In the genomic region with DNA sequence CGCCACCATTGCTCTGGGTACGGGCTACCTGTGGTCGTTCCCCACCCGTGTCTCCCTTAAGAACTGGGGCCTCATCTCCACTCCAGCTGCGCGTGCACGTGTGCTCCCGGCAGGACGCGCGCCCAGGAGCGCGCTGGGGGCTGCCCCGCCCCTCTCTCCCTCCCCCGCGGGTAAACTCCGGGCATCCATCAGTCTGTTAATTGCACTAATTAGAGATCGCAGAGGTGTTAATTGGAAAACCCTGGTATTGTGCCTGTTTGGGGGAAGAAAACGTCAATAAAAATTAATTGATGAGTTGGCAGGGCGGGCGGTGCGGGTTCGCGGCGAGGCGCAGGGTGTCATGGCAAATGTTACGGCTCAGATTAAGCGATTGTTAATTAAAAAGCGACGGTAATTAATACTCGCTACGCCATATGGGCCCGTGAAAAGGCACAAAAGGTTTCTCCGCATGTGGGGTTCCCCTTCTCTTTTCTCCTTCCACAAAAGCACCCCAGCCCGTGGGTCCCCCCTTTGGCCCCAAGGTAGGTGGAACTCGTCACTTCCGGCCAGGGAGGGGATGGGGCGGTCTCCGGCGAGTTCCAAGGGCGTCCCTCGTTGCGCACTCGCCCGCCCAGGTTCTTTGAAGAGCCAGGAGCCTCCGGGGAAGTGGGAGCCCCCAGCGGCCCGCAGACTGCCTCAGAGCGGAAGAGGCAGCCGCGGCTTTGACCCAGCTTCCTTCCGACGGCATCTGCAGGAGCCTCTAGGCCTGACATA, we compare ENCODE assay signal across 8 cellular contexts. TPM values are rescaled to one million over a fixed set of nuclear protein-coding genes. Genes with fewer than 3 reads are reported as not detected.
DNase-seq lines count a peak whose midpoint lies in the region; ATAC-seq and TF ChIP-seq lines count a peak whose summit lies in the region.

No MANE protein-coding gene starts in this region.

- H3K9me3 ChIP-seq in DND-41 (ENCODE audit: insufficient read depth, low read length, severe bottlenecking) (no peaks in the 10 kb centered on the region), adipocyte (ENCODE audit: control insufficient read depth, low read length) (no peaks in the 10 kb centered on the region), SK-N-SH (no peaks in the 10 kb centered on the region)

- peaks cover 3% of the 10 kb centered on the region for H3K36me3 Mint-ChIP-seq in T-helper 1 cell treated with Interleukin-12 subunit alpha and Interleukin-12 subunit beta and Interleukin-4 antibody, amounts not matched to agents 30 μg/mL and 1 μg/mL, for 36 hours (ENCODE audit: low read depth)

- peak overlapping the region; percentile 58 for H3K9ac ChIP-seq in DND-41 (ENCODE audit: low read depth, low read length)
- peak overlapping the region; percentile 76 for H3K9ac ChIP-seq in adipocyte (ENCODE audit: low read length)
- no peak overlapping the region for H3K9ac ChIP-seq in SK-N-SH

- no peak for TF ChIP-seq RAD21 in SK-N-SH (IDR thresholded peaks at IDR 0.05; ENCODE audit: low read length)

- ATAC-seq in DND-41 (ENCODE audit: insufficient read depth, low read depth): peak; percentile 96
- ATAC-seq in HG02610 (IDR thresholded peaks at IDR 0.05; ENCODE audit: unreplicated experiment): peak; percentile 71

- peak overlapping the region; percentile 57 for H3K27ac Mint-ChIP-seq in T-helper 1 cell treated with Interleukin-12 subunit alpha and Interleukin-12 subunit beta and Interleukin-4 antibody, amounts not matched to agents 30 μg/mL and 1 μg/mL, for 36 hours

- POLR2A ChIA-PET in SK-N-SH (lab: Yijun Ruan, JAX): no interaction called here

- H3K4me2 ChIP-seq in DND-41 (ENCODE audit: insufficient read depth, low read length) (peak overlapping the region; percentile 82), SK-N-SH (no peak overlapping the region)

- H4K20me1 ChIP-seq in DND-41 (ENCODE audit: insufficient read depth, low read length) (peaks cover 81% of the 10 kb centered on the region), SK-N-SH (ENCODE audit: insufficient read depth) (peaks cover 48% of the 10 kb centered on the region)

- H3K4me1 Mint-ChIP-seq in T-helper 1 cell treated with Interleukin-12 subunit alpha and Interleukin-12 subunit beta and Interleukin-4 antibody, amounts not matched to agents 30 μg/mL and 1 μg/mL, for 36 hours (ENCODE audit: low read depth): peaks cover 17% of the 10 kb centered on the region

- peak overlapping the region; percentile 68 for H2AFZ ChIP-seq in DND-41 (ENCODE audit: low read depth, low read length)
- H2AFZ ChIP-seq in SK-N-SH (ENCODE audit: low read depth): no peak overlapping the region

- H3K9me3 Mint-ChIP-seq in T-helper 1 cell treated with Interleukin-12 subunit alpha and Interleukin-12 subunit beta and Interleukin-4 antibody, amounts not matched to agents 30 μg/mL and 1 μg/mL, for 36 hours: no peaks in the 10 kb centered on the region

- peak overlapping the region; percentile 70 for H3K4me3 ChIP-seq in DND-41 (ENCODE audit: low read depth in 1 of 2, low read length in 2 of 2)
- peak overlapping the region; percentile 80 for H3K4me3 ChIP-seq in adipocyte (ENCODE audit: low read length)
- H3K4me3 ChIP-seq in SK-N-SH (ENCODE audit: low read depth in 2 of 2, low read length in 1 of 2): no peak overlapping the region

- WGBS in SK-N-SH (ENCODE audit: low lambda C conversion rate): 95% methylated on average over 50 of the region's 53 CpGs

- CTCF ChIA-PET in SK-N-SH (lab: Yijun Ruan, JAX): interaction anchor here (0.6 kb wide), 1 partner anchor 512 kb away, joined by 3 read pairs; no protein-coding TSS in a partner anchor

- peaks cover 47% of the 10 kb centered on the region for H3K27me3 Mint-ChIP-seq in T-helper 1 cell treated with Interleukin-12 subunit alpha and Interleukin-12 subunit beta and Interleukin-4 antibody, amounts not matched to agents 30 μg/mL and 1 μg/mL, for 36 hours (ENCODE audit: low read depth)

- H3F3A ChIP-seq in SK-N-SH (replicated peaks; ENCODE audit: insufficient read depth): no peaks in the 10 kb centered on the region

- H3K79me2 ChIP-seq in DND-41 (ENCODE audit: insufficient read depth, low read length) (peaks cover 67% of the 10 kb centered on the region), SK-N-SH (ENCODE audit: insufficient read depth) (peaks cover 34% of the 10 kb centered on the region)

- peak overlapping the region; percentile 80 for H3K4me3 Mint-ChIP-seq in T-helper 1 cell treated with Interleukin-12 subunit alpha and Interleukin-12 subunit beta and Interleukin-4 antibody, amounts not matched to agents 30 μg/mL and 1 μg/mL, for 36 hours

- peak overlapping the region; percentile 73 for H3K27ac ChIP-seq in DND-41 (ENCODE audit: low read length)
- no peak overlapping the region for H3K27ac ChIP-seq in SK-N-SH (ENCODE audit: low read depth in 2 of 2, low read length in 1 of 2)

- H3K9me2 ChIP-seq in SK-N-SH: no peaks in the 10 kb centered on the region

- TF ChIP-seq CTCF in DND-41 (IDR thresholded peaks at IDR 0.05; ENCODE audit: borderline replicate concordance, extremely low read depth, low read length, poor library complexity, severe bottlenecking) (no peak), SK-N-SH (IDR thresholded peaks at IDR 0.05) (no peak)

- H3K36me3 ChIP-seq in DND-41 (ENCODE audit: insufficient read depth, low read length) (peaks cover 10% of the 10 kb centered on the region), adipocyte (ENCODE audit: control insufficient read depth, insufficient read depth, low read length, severe bottlenecking) (peaks cover 2% of the 10 kb centered on the region), SK-N-SH (replicated peaks in 1 of 2; ENCODE audit: control insufficient read depth in 1 of 2, insufficient read depth in 2 of 2, low read length in 1 of 2) (no peaks in the 10 kb centered on the region)

- H3K27me3 ChIP-seq in DND-41 (ENCODE audit: insufficient read depth, low read length, poor library complexity) (no peaks in the 10 kb centered on the region), adipocyte (replicated peaks; ENCODE audit: control insufficient read depth, insufficient read depth, low read length) (no peaks in the 10 kb centered on the region), SK-N-SH (ENCODE audit: insufficient read depth) (no peaks in the 10 kb centered on the region)

- peaks cover 38% of the 10 kb centered on the region for H3K4me1 ChIP-seq in DND-41 (ENCODE audit: insufficient read depth, low read length)
- H3K4me1 ChIP-seq in adipocyte (ENCODE audit: control insufficient read depth, insufficient read depth, low read length): no peaks in the 10 kb centered on the region
- H3K4me1 ChIP-seq in SK-N-SH (ENCODE audit: control insufficient read depth in 1 of 2, insufficient read depth in 2 of 2, low read depth in 1 of 2, low read length in 1 of 2): peaks cover 4 to 9% of the 10 kb centered on the region in 2 experiments; a peak in 2 of 4 replicates

- TF ChIP-seq EP300 in SK-N-SH (IDR thresholded peaks at IDR 0.05; ENCODE audit: borderline replicate concordance in 1 of 2, low read depth in 1 of 2, low read length in 1 of 2): no peak

- DNase-seq in DND-41 (peak; percentile 95), adipocyte (ENCODE audit: low read depth) (no peak), iPS-NIHi11 (ENCODE audit: low spot score) (peak; percentile 86), NCI-H1436 treated with DMSO at 0.1 percent for 48 hours (lab: John Stamatoyannopoulos, UW) (no peak), SK-N-SH (no peak)
- DNase-seq in stimulated activated CD4-positive, alpha-beta T cell treated with anti-CD3 and anti-CD28 coated beads, Interleukin-4, amount 100 ng/mL, for 24 hours: peak; percentile 80

TF ChIP-seq in SK-N-SH, 30 proteins besides CTCF, POLR2A, EP300 and RAD21:
- TF ChIP-seq FOXJ3 (CRISPR knock-in tag; IDR thresholded peaks at IDR 0.05) (no peak), GABPA (IDR thresholded peaks at IDR 0.05; ENCODE audit: low read depth) (no peak), SIN3A (IDR thresholded peaks at IDR 0.05; ENCODE audit: borderline replicate concordance, low read depth, low read length) (no peak), YY1 (IDR thresholded peaks at IDR 0.05; ENCODE audit: low read depth) (no peak)

RNA-seq across cellular contexts. Expression of gene FOXP4, which starts 14.4 kb away (rescaled TPM):
- polyA plus RNA-seq in SK-N-SH (2012; rRNA removed): 2.5 and 7.3 TPM in 2 replicates
- polyA plus RNA-seq in SK-N-SH (2012; cell fraction: cytosol; rRNA removed): 3.3 and 6.1 TPM in 2 replicates
- 10.6 and 13.5 TPM in 2 replicates for polyA plus RNA-seq in SK-N-SH (2012; cell fraction: nucleus; rRNA removed)

Comparison
In these comparisons a context has a peak if more than half of its experiments do, and no peak if none do; other contexts are left out.
1. DNase-seq: peak in DND-41 (single experiment), iPS-NIHi11 (single experiment) and stimulated activated CD4-positive, alpha-beta T cell treated with anti-CD3 and anti-CD28 coated beads, Interleukin-4, amount 100 ng/mL, for 24 hours (single experiment); none in adipocyte (single experiment), NCI-H1436 treated with DMSO at 0.1 percent for 48 hours (single experiment) and SK-N-SH (single experiment).
2. H3K4me3 ChIP-seq: peak in DND-41 (2 of 2) and adipocyte (single experiment); none in SK-N-SH (0 of 2).